ENCODE assay signal across 8 cellular contexts in the genomic region with DNA sequence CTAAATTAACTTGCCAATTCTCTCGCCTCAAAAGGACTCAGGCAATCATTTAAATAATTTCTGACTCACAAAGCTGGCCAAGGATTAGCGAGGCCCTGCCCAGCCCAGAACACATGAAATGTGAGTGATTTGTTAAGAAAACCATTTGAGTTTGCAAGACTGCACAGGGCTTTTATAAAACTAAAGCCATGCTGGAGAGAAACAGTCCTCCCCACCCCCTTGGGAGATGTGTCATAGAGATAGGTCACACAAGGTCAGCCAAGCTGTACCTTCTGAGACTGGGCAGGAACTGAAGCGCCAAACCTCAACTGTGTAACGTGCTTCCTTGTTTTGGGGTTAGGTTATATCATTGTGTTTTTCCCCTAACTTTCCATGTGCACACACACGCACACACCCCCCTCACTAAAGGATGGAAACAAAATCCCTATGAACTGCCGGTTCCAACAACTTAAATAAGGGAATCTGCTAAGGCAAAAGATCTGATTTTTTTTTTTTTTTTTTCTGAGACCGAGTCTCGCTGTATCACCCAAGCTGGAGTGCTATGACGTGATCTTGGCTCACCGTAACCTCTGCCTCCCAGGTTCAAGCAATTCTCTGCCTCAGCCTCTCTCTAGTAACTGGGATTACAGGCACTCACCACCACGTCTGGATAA. TPM values are rescaled to one million over a fixed set of nuclear protein-coding genes. Genes with fewer than 3 reads are reported as not detected.
A peak's percentile ranks its signal among the peaks of the same experiment; 100 is the strongest.
DNase-seq lines count a peak whose midpoint lies in the region; ATAC-seq, FAIRE-seq and TF ChIP-seq lines count a peak whose summit lies in the region.

No MANE protein-coding gene starts in this region.

- H3K4me2 ChIP-seq in A549 (peak overlapping the region; percentile 69), fibroblast of lung (ENCODE audit: extremely low read depth, insufficient read depth, low read length) (no peak overlapping the region)

- no peak for TF ChIP-seq CTCF in A549 (IDR thresholded peaks at IDR 0.05)
- no peak for TF ChIP-seq CTCF in Panc1 (IDR thresholded peaks at IDR 0.05)
- TF ChIP-seq CTCF in fibroblast of lung (conservative IDR thresholded peaks at IDR 0.05 in 1 of 2, IDR thresholded peaks at IDR 0.05 in 1 of 2; ENCODE audit: low read depth in 1 of 2, low read length in 2 of 2): no peak

- no peaks in the 10 kb centered on the region for H3K79me2 ChIP-seq in fibroblast of lung (ENCODE audit: control insufficient read depth, insufficient read depth, low read length)

- H3K4me1 ChIP-seq in A549 (peaks cover 30% of the 10 kb centered on the region; the same call in 2 of the 3 replicates), Panc1 (ENCODE audit: control insufficient read depth, insufficient read depth, low read length) (peaks cover 18% of the 10 kb centered on the region), fibroblast of lung (ENCODE audit: control insufficient read depth, extremely low read depth, insufficient read depth, low read length) (peaks cover 7% of the 10 kb centered on the region)

- H3K9ac ChIP-seq in fibroblast of lung (ENCODE audit: insufficient read depth, low read length): no peak overlapping the region

- POLR2A ChIA-PET in A549 (lab: Yijun Ruan, JAX): interaction anchor here (0.5 to 0.6 kb wide), 2 partner anchors 166 to 593 kb away, joined by 3 to 4 read pairs; no protein-coding TSS in a partner anchor
- POLR2A ChIA-PET in Panc1 (lab: Charles Lee): interaction anchor here (0.6 kb wide), 1 partner anchor 60 kb away, joined by 4 read pairs; no protein-coding TSS in a partner anchor

- H3K36me3 ChIP-seq in Panc1 (ENCODE audit: control insufficient read depth, insufficient read depth, low read length): no peaks in the 10 kb centered on the region
- no peaks in the 10 kb centered on the region for H3K36me3 ChIP-seq in fibroblast of lung (ENCODE audit: control insufficient read depth, insufficient read depth, low read length)

- CTCF ChIA-PET in A549 (lab: Yijun Ruan, JAX) (interaction anchor here (0.8 to 4.0 kb wide), 4 partner anchors 9 to 73 kb away, joined by 3 to 24 read pairs (median 4); no protein-coding TSS in a partner anchor), Panc1 (lab: Charles Lee) (no interaction called here)

- no peaks in the 10 kb centered on the region for H4K20me1 ChIP-seq in fibroblast of lung (ENCODE audit: control insufficient read depth, extremely low read depth, insufficient read depth, low read length)

- no TSS peak for BruUV-seq in Panc1 (replicated peaks; lab: Mats Ljungman, UMichigan)

- no peak for TF ChIP-seq RAD21 in A549 (conservative IDR thresholded peaks at IDR 0.05 in 1 of 2, IDR thresholded peaks at IDR 0.05 in 1 of 2)

- intact Hi-C loops in Panc1 (cut with micrococcal nuclease; ENCODE audit: unreplicated experiment): no loop called here
- intact Hi-C loops in posterior vena cava (cut with DNase I): no loop called here
- intact Hi-C loops in posterior cingulate gyrus (cut with DNase I): no loop called here

- no peak overlapping the region for H3K4me3 ChIP-seq in A549
- H3K4me3 ChIP-seq in Panc1 (ENCODE audit: low read depth in 2 of 2, low read length in 2 of 2): peak overlapping the region in 1 of 2 experiments; percentile 41; a peak in 2 of 4 replicates
- H3K4me3 ChIP-seq in fibroblast of lung (replicated peaks in 1 of 4; ENCODE audit: control extremely low read depth in 1 of 4, insufficient read depth in 1 of 4, low read depth in 3 of 4, low read length in 4 of 4): peak overlapping the region in 1 of 4 experiments; percentile 4

- in situ Hi-C loops in Panc1 (cut with HindIII; ENCODE audit: low pct_unique_long_range_greater_than_20kb, low sequenced_read_pairs): no loop called here

- 5% methylated on average over 11 of the region's 11 CpGs for WGBS in A549 (ENCODE audit: missing lambda C conversion rate)

- H3K27me3 ChIP-seq in Panc1 (ENCODE audit: control insufficient read depth, insufficient read depth, low read length) (no peaks in the 10 kb centered on the region), fibroblast of lung (ENCODE audit: control insufficient read depth, insufficient read depth, low read length) (no peaks in the 10 kb centered on the region)

- H2AFZ ChIP-seq in fibroblast of lung (ENCODE audit: low read length): no peak overlapping the region

- no peaks in the 10 kb centered on the region for H3K9me3 ChIP-seq in A549
- H3K9me3 ChIP-seq in Panc1 (ENCODE audit: control insufficient read depth, insufficient read depth, low read depth, low read length): no peaks in the 10 kb centered on the region
- H3K9me3 ChIP-seq in fibroblast of lung (ENCODE audit: control insufficient read depth, insufficient read depth, low read depth, low read length): no peaks in the 10 kb centered on the region

- peak overlapping the region; percentile 68 to 87 for H3K27ac ChIP-seq in A549
- H3K27ac ChIP-seq in Panc1 (ENCODE audit: low read length): peak overlapping the region; percentile 72
- H3K27ac ChIP-seq in fibroblast of lung (ENCODE audit: insufficient read depth, low read length): no peak overlapping the region

- TF ChIP-seq EP300 in A549 (IDR thresholded peaks at IDR 0.05): no peak

- no peak for TF ChIP-seq POLR2A in A549 (IDR thresholded peaks at IDR 0.05; ENCODE audit: low read length)

- no peak for FAIRE-seq in A549 (lab: Jason Lieb, UNC)

- peak; percentile 92 to 98 for ATAC-seq in A549
- peak; percentile 99 for ATAC-seq in GM18907 (IDR thresholded peaks at IDR 0.05; ENCODE audit: unreplicated experiment)
- peak; percentile 99 for ATAC-seq in HG03039 (IDR thresholded peaks at IDR 0.05; ENCODE audit: unreplicated experiment)
- ATAC-seq in Panc1: peak; percentile 89

- peak; percentile 55 to 68 for DNase-seq in A549 (ENCODE audit: low read depth in 1 of 2, low spot score in 1 of 2)
- DNase-seq in Panc1 (ENCODE audit: low read depth, low spot score): peak; percentile 77
- DNase-seq in fibroblast of lung (ENCODE audit: low read depth in 2 of 2): peak; percentile 88 to 92
- DNase-seq in posterior vena cava (ENCODE audit: low spot score): peak; percentile 89
- no peak for DNase-seq in posterior cingulate gyrus
- no peak for DNase-seq in iPS-NIHi11 (ENCODE audit: low spot score)

TF ChIP-seq in A549, 52 proteins besides CTCF, POLR2A, EP300 and RAD21 (continues in another document):
- no peak for TF ChIP-seq CBX8 (IDR thresholded peaks at IDR 0.05)
- no peak for TF ChIP-seq MYC (IDR thresholded peaks at IDR 0.05; ENCODE audit: borderline replicate concordance, low read length)
- peak; percentile 11; the same call in 1 of the 2 replicates for TF ChIP-seq RFX5 (IDR thresholded peaks at IDR 0.05)
- TF ChIP-seq, protein P1, sequence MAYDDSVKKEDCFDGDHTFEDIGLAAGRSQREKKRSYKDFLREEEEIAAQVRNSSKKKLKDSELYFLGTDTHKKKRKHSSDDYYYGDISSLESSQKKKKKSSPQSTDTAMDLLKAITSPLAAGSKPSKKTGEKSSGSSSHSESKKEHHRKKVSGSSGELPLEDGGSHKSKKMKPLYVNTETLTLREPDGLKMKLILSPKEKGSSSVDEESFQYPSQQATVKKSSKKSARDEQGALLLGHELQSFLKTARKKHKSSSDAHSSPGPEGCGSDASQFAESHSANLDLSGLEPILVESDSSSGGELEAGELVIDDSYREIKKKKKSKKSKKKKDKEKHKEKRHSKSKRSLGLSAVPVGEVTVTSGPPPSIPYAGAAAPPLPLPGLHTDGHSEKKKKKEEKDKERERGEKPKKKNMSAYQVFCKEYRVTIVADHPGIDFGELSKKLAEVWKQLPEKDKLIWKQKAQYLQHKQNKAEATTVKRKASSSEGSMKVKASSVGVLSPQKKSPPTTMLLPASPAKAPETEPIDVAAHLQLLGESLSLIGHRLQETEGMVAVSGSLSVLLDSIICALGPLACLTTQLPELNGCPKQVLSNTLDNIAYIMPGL (CRISPR knock-in tag; IDR thresholded peaks at IDR 0.05; ENCODE audit: borderline replicate concordance): no peak
- TF ChIP-seq FOXS1 (CRISPR knock-in tag; IDR thresholded peaks at IDR 0.05): no peak
- TF ChIP-seq, protein P2, sequence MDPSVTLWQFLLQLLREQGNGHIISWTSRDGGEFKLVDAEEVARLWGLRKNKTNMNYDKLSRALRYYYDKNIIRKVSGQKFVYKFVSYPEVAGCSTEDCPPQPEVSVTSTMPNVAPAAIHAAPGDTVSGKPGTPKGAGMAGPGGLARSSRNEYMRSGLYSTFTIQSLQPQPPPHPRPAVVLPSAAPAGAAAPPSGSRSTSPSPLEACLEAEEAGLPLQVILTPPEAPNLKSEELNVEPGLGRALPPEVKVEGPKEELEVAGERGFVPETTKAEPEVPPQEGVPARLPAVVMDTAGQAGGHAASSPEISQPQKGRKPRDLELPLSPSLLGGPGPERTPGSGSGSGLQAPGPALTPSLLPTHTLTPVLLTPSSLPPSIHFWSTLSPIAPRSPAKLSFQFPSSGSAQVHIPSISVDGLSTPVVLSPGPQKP (IDR thresholded peaks at IDR 0.05; ENCODE audit: low read depth, low read length): no peak
- TF ChIP-seq ZC3H11A (IDR thresholded peaks at IDR 0.05): no peak
- 0 out of 5 replicates have a peak, but pooled peaks of 1 of the 2 experiments have one; percentile 15 for TF ChIP-seq JUN (IDR thresholded peaks at IDR 0.05)
- TF ChIP-seq HOXB13 (CRISPR knock-in tag; IDR thresholded peaks at IDR 0.05; ENCODE audit: low read depth): no peak
- TF ChIP-seq FOSB (CRISPR knock-in tag; IDR thresholded peaks at IDR 0.05): no peak
- TF ChIP-seq TFCP2L1 (CRISPR knock-in tag; IDR thresholded peaks at IDR 0.05): no peak
- TF ChIP-seq FOSL2 (IDR thresholded peaks at IDR 0.05): no peak
- peak; percentile 57 for TF ChIP-seq FOSL2 (CRISPR knock-in tag; IDR thresholded peaks at IDR 0.05)
- TF ChIP-seq JUNB (IDR thresholded peaks at IDR 0.05): peak; percentile 20; the same call in 1 of the 2 replicates

RNA-seq across cellular contexts. Expression of gene SPATA12, which starts 8.1 kb away (rescaled TPM):
- polyA plus RNA-seq in A549 (2011; rRNA removed) (0.17 and 0.32 TPM in 2 replicates), A549 (2017; fragmentation: RNase III; extraction: RNeasy Plus Mini Kit Qiagen cat#74134 plus additional on column Dnase treatment) (0.18 to 0.24 TPM (median 0.18 TPM) in 3 replicates), fibroblast of lung (0.02 TPM in 1 of 2 replicates, not detected in the other)
- polyA plus RNA-seq in A549 (2012; cell fraction: cytosol; rRNA removed): 0.22 and 0.27 TPM in 2 replicates
- 0.11 and 0.15 TPM in 2 replicates for polyA plus RNA-seq in A549 (2012; cell fraction: nucleus; rRNA removed)
- 0.15 and 0.17 TPM in 2 replicates for polyA minus RNA-seq in A549 (2011; rRNA and poly(A)+ RNA removed)
- total RNA-seq in Panc1 (2021; ENCODE audit: unreplicated experiment) (0.10 TPM), fibroblast of lung (not detected in 2 replicates), posterior vena cava (not detected)
- polyA plus RNA-seq in Panc1 (2012; ENCODE audit: insufficient read length): not detected
- 0.06 TPM in 1 of 2 replicates, not detected in the other for polyA plus RNA-seq in fibroblast of lung (2012)
- polyA minus RNA-seq in fibroblast of lung (ENCODE audit: low replicate concordance): not detected in 2 replicates

Comparison
In these comparisons a context has a peak if more than half of its experiments do, and no peak if none do; other contexts are left out.
1. DNase-seq: peak in A549 (2 of 2), Panc1 (single experiment), fibroblast of lung (2 of 2) and posterior vena cava (single experiment); none in posterior cingulate gyrus (0 of 10) and iPS-NIHi11 (single experiment).
2. Peak in every context shown above with its lines, with median percentiles within 50 percentile points of each other: ATAC-seq.